Comparison of ENCODE assay signal across 26 cellular contexts in genomic region chr10:118052816-118053215, GRCh38.
"Had no signal": no experiment of that assay in that cellular context is flagged by ENCODE, and none has a peak within 500 bp of the region (broad histone marks: within the 10 kb centered on the region; RNA-seq: fewer than 3 reads in every experiment).

No MANE protein-coding gene starts in this region.

- H3K4me1 ChIP-seq: colonic mucosa, gastrocnemius medialis, heart right ventricle, left lung, lower lobe of right lung had no signal

- H3K27me3 ChIP-seq: colonic mucosa, esophagus squamous epithelium, gastrocnemius medialis, heart right ventricle, left lung had no signal

- ATAC-seq: effector memory CD8-positive, alpha-beta T cell; esophagus mucosa; gastrocnemius medialis; heart right ventricle; left cardiac atrium; left lung; left ventricle myocardium superior; lower lobe of right lung; mucosa of descending colon had no signal

- H3K36me3 ChIP-seq: colonic mucosa, esophagus squamous epithelium, gastrocnemius medialis, heart right ventricle, left lung, lower lobe of right lung had no signal

- H3K9me3 ChIP-seq: colonic mucosa, esophagus squamous epithelium, gastrocnemius medialis, heart right ventricle, left lung, lower lobe of right lung, mucosa of descending colon had no signal

- DNase-seq: colonic mucosa; cortex of kidney; effector CD8-positive, alpha-beta T cell; effector memory CD8-positive, alpha-beta T cell; endodermal cell; erythroblast; esophagus squamous epithelium; foreskin fibroblast; foreskin melanocyte; gastrocnemius medialis; glutamatergic neuron; head of caudate nucleus; heart right ventricle; hippocampal formation; left cardiac atrium; left lung; left ventricle myocardium superior; lower lobe of right lung; mesenchymal stem cell; mucosa of descending colon; naive B cell had no signal

- H3K27ac ChIP-seq: colonic mucosa, epithelial cell of prostate, esophagus squamous epithelium, gastrocnemius medialis, heart right ventricle, left lung, lower lobe of right lung had no signal

- H3K4me3 ChIP-seq: colonic mucosa, esophagus squamous epithelium, gastrocnemius medialis, heart right ventricle, left lung, lower lobe of right lung, mucosa of descending colon had no signal

- FAIRE-seq: endometrium, islet of Langerhans, keratinocyte had no signal
